Comparison of ENCODE assay signal across 9 cellular contexts in the genomic region with DNA sequence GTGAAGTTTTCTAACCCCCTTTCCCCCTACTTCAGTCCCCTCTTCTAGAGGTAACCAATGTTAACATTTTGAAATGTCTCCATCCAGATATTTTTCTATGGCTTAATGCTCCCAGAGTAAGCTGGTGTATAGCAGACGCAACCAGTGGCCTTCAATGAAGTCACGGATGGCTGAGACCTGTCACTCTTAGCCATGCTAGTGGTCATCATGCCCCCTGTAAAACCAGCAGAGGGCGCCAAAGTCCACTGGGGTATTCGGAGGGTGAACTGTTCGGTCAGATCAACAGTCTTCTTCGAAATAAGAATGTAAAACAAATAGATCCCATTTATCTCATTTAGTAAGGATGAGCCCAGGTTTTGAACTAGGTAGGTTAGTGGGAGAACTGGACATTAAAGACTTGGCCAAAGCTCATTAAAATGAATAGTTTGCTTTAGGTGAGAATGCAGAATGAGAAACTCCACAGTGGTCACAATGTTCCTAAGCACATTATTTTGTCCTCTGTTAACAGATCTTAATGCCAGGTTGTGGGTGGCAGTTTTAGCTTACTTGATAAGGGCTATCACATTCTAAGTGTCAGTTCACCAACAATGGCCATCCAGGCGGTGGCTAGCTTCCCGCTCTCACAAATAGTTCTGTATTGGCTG. TPM values are rescaled to one million over a fixed set of nuclear protein-coding genes. Genes with fewer than 3 reads are reported as not detected.
DNase-seq lines count a peak whose midpoint lies in the region; ATAC-seq and TF ChIP-seq lines count a peak whose summit lies in the region.
"Had no signal": no experiment of that assay in that cellular context is flagged by ENCODE, and none has a peak within 500 bp of the region (broad histone marks: within the 10 kb centered on the region; RNA-seq: fewer than 3 reads in every experiment).

No MANE protein-coding gene starts in this region.

- ATAC-seq in GM21423 (IDR thresholded peaks at IDR 0.05; ENCODE audit: unreplicated experiment), result peak; percentile 82
- ATAC-seq in left lung, result peak; percentile 93

- H3K9me3 Mint-ChIP-seq in type B pancreatic cell, result no peaks in the 10 kb centered on the region
- H3K9me3 Mint-ChIP-seq: dendritic cell treated with granulocyte-macrophage colony-stimulating factor and Interleukin-4, amounts not matched to agents 40 ng/mL and 50 ng/mL, for 4 days had no signal

- peaks cover 0 to 3% of the 10 kb centered on the region in 2 donors for H3K4me1 ChIP-seq in left lung

- in situ Hi-C loops in astrocyte of the spinal cord (cut with HindIII; ENCODE audit: low sequenced_read_pairs), result no loop called here

- no peaks in the 10 kb centered on the region for H3K36me3 Mint-ChIP-seq in type B pancreatic cell

- H3K4me3 Mint-ChIP-seq in type B pancreatic cell, result no peak overlapping the region
- H3K4me3 Mint-ChIP-seq: dendritic cell treated with granulocyte-macrophage colony-stimulating factor and Interleukin-4, amounts not matched to agents 40 ng/mL and 50 ng/mL, for 4 days had no signal

- no peaks in the 10 kb centered on the region for H3K36me3 ChIP-seq in left lung

- H3K27ac Mint-ChIP-seq in type B pancreatic cell, result no peak overlapping the region
- H3K27ac Mint-ChIP-seq: dendritic cell treated with granulocyte-macrophage colony-stimulating factor and Interleukin-4, amounts not matched to agents 40 ng/mL and 50 ng/mL, for 4 days had no signal

- no peaks in the 10 kb centered on the region for H3K9me3 ChIP-seq in left lung

- TF ChIP-seq CTCF in astrocyte of the spinal cord (IDR thresholded peaks at IDR 0.05; ENCODE audit: low read depth, low read length), result peak; percentile 77
- peak; percentile 45 to 75 for TF ChIP-seq CTCF in left lung (IDR thresholded peaks at IDR 0.05)
- TF ChIP-seq CTCF in type B pancreatic cell (conservative IDR thresholded peaks at IDR 0.05), result peak; percentile 73

- no peak overlapping the region for H3K27ac ChIP-seq in left lung

- H3K27me3 ChIP-seq in left lung, result no peaks in the 10 kb centered on the region

- no peaks in the 10 kb centered on the region for H3K4me1 Mint-ChIP-seq in type B pancreatic cell (ENCODE audit: unreplicated experiment)

- H3K4me3 ChIP-seq in astrocyte of the spinal cord (ENCODE audit: low read depth, low read length) (no peak overlapping the region), left lung (no peak overlapping the region)

- peaks cover 4% of the 10 kb centered on the region for H3K27me3 Mint-ChIP-seq in type B pancreatic cell

- intact Hi-C loops in left lung (cut with DNase I), result no loop called here

- DNase-seq in NCI-H146 (lab: John Stamatoyannopoulos, UW) (peak; percentile 40), NCI-H146 treated with DMSO at 0.1 percent for 48 hours (lab: John Stamatoyannopoulos, UW; ENCODE audit: unreplicated experiment) (no peak), HPDE6-E6E7 (ENCODE audit: extremely low spot score) (peak; percentile 72), OCI-M2 (lab: John Stamatoyannopoulos, UW; ENCODE audit: unreplicated experiment) (peak; percentile 12), astrocyte of the spinal cord (ENCODE audit: low read depth, low spot score) (peak; percentile 39), left lung (peak; percentile 70 to 83), type B pancreatic cell (ENCODE audit: extremely low spot score, unreplicated experiment) (no peak)

RNA-seq across cellular contexts. Expression of a gene that starts 8.6 kb away (rescaled TPM):
- total RNA-seq in left lung (1 to 10 TPM in 1 of 2 donors, under 1 TPM in 1; 0.41 to 4.6 TPM), type B pancreatic cell (ENCODE audit: low replicate concordance) (not detected in 2 replicates)

RNA-seq across cellular contexts. Expression of a gene that starts 27.8 kb away (rescaled TPM):
- total RNA-seq in left lung (not detected), type B pancreatic cell (ENCODE audit: low replicate concordance) (not detected in 2 replicates)

RNA-seq across cellular contexts. Expression of a gene that starts 47.1 kb away (rescaled TPM):
- total RNA-seq in left lung, result under 1 TPM; 0.55 to 0.71 TPM
- total RNA-seq in type B pancreatic cell (ENCODE audit: low replicate concordance), result 0.71 and 2.0 TPM in 2 replicates

Comparison
In these comparisons a context has a peak if more than half of its experiments do, and no peak if none do; other contexts are left out.
1. DNase-seq: peak in NCI-H146 (single experiment), HPDE6-E6E7 (single experiment), OCI-M2 (single experiment), astrocyte of the spinal cord (single experiment) and left lung (2 of 2); none in NCI-H146 treated with DMSO at 0.1 percent for 48 hours (single experiment) and type B pancreatic cell (single experiment).
2. Peak in every context shown above with its lines, with median percentiles within 50 percentile points of each other: CTCF ChIP-seq.